Comparison of ENCODE assay signal across 17 cellular contexts in genomic region chr1:63949965-63950364, GRCh38.
DNase-seq lines count a peak whose midpoint lies in the region; ATAC-seq, FAIRE-seq and TF ChIP-seq lines count a peak whose summit lies in the region.
"Had no signal": no experiment of that assay in that cellular context is flagged by ENCODE, and none has a peak within 500 bp of the region (broad histone marks: within the 10 kb centered on the region; RNA-seq: fewer than 3 reads in every experiment).

No MANE protein-coding gene starts in this region.

- H3K27ac Mint-ChIP-seq in nephron, result peak overlapping the region; percentile 90 to 96 (median 94)
- H3K27ac Mint-ChIP-seq: activated CD8-positive, alpha-beta T cell treated with anti-CD3 and anti-CD28 coated beads, Interleukin-2, amount 10 ng/mL, durations not matched to agents 7 days and 5 days; IgD-negative memory B cell; stimulated activated naive CD8-positive, alpha-beta T cell treated with anti-CD3 and anti-CD28 coated beads, Interleukin-15, amount 100 ng/mL, for 72 hours had no signal

- no peaks in the 10 kb centered on the region for H3K27me3 ChIP-seq in upper lobe of right lung
- H3K27me3 ChIP-seq: BLaER1 treated with 17β-estradiol and CSF1 and Interleukin-3, amounts not matched to agents 10 nM and 100 nM had no signal

- H3K9me3 ChIP-seq in upper lobe of right lung, result no peaks in the 10 kb centered on the region
- H3K9me3 ChIP-seq: HAP-1 had no signal

- H3K27me3 Mint-ChIP-seq in nephron (ENCODE audit: low read depth), result no peaks in the 10 kb centered on the region
- H3K27me3 Mint-ChIP-seq: stimulated activated naive CD8-positive, alpha-beta T cell treated with anti-CD3 and anti-CD28 coated beads, Interleukin-15, amount 100 ng/mL, for 72 hours had no signal

- no peak for FAIRE-seq in H54 (lab: Jason Lieb, UNC)
- FAIRE-seq: endometrium had no signal

- H3K36me3 Mint-ChIP-seq in nephron (ENCODE audit: low read depth), result peaks cover 35% of the 10 kb centered on the region

- H3K4me3 Mint-ChIP-seq in nephron, result peak overlapping the region in 1 of 3 experiments; percentile 29
- H3K4me3 Mint-ChIP-seq: activated CD8-positive, alpha-beta T cell treated with anti-CD3 and anti-CD28 coated beads, Interleukin-2, amount 10 ng/mL, durations not matched to agents 7 days and 5 days; IgD-negative memory B cell; neural crest cell; stimulated activated naive CD8-positive, alpha-beta T cell treated with anti-CD3 and anti-CD28 coated beads, Interleukin-15, amount 100 ng/mL, for 72 hours had no signal

- no peak for TF ChIP-seq POLR2A in H54 (IDR thresholded peaks at IDR 0.05; ENCODE audit: low read depth, low read length)

- H3K4me3 ChIP-seq in upper lobe of right lung, result no peak overlapping the region
- H3K4me3 ChIP-seq: BLaER1 treated with 17β-estradiol and CSF1 and Interleukin-3, amounts not matched to agents 10 nM and 100 nM; HAP-1 had no signal

- TF ChIP-seq CTCF in nephron (IDR thresholded peaks at IDR 0.05; ENCODE audit: unreplicated experiment in 3 of 3) (no peak), upper lobe of right lung (IDR thresholded peaks at IDR 0.05) (no peak)

- H3K36me3 ChIP-seq in upper lobe of right lung, result no peaks in the 10 kb centered on the region
- H3K36me3 ChIP-seq: HAP-1 had no signal

- peak; percentile 68 for ATAC-seq in upper lobe of right lung
- ATAC-seq: activated CD8-positive, alpha-beta T cell treated with anti-CD3 and anti-CD28 coated beads, Interleukin-2, amount 10 ng/mL, durations not matched to agents 7 days and 5 days; stimulated activated naive CD8-positive, alpha-beta T cell treated with anti-CD3 and anti-CD28 coated beads, Interleukin-15, amount 100 ng/mL, for 72 hours had no signal

- DNase-seq in RPMI7951 (ENCODE audit: low read depth), result peak; percentile 49
- DNase-seq in fibroblast of peridontal ligament (ENCODE audit: extremely low read depth), result peak; percentile 42
- DNase-seq in upper lobe of right lung, result no peak
- no peak for DNase-seq in SK-N-DZ (ENCODE audit: low spot score)
- DNase-seq in DMS153 treated with DMSO at 0.1 percent for 48 hours (lab: John Stamatoyannopoulos, UW; ENCODE audit: unreplicated experiment), result no peak
- no peak for DNase-seq in H54 (ENCODE audit: insufficient read length, low spot score)
- DNase-seq: activated CD8-positive, alpha-beta T cell treated with anti-CD3 and anti-CD28 coated beads, Interleukin-2, amount 10 ng/mL, durations not matched to agents 7 days and 5 days; DMS53; NCI-H1105; NCI-H2227 treated with DMSO at 0.1 percent for 48 hours; stimulated activated naive CD8-positive, alpha-beta T cell treated with anti-CD3 and anti-CD28 coated beads, Interleukin-15, amount 100 ng/mL, for 72 hours had no signal

- peaks cover 6% of the 10 kb centered on the region for H3K4me1 ChIP-seq in upper lobe of right lung
- H3K4me1 ChIP-seq: HAP-1 had no signal

- H3K4me1 Mint-ChIP-seq in nephron, result peaks cover 57% of the 10 kb centered on the region
- H3K4me1 Mint-ChIP-seq: IgD-negative memory B cell; stimulated activated naive CD8-positive, alpha-beta T cell treated with anti-CD3 and anti-CD28 coated beads, Interleukin-15, amount 100 ng/mL, for 72 hours had no signal

- H3K27ac ChIP-seq in upper lobe of right lung, result no peak overlapping the region
- H3K27ac ChIP-seq: BLaER1 treated with 17β-estradiol and CSF1 and Interleukin-3, amounts not matched to agents 10 nM and 100 nM had no signal

- intact Hi-C loops in upper lobe of right lung (cut with DNase I), result no loop called here

- H3K9me3 Mint-ChIP-seq in nephron, result peaks cover 32% of the 10 kb centered on the region

Comparison
In these comparisons a context has a peak if more than half of its experiments do, and no peak if none do; other contexts are left out.
1. DNase-seq: peak in RPMI7951 (single experiment) and fibroblast of peridontal ligament (single experiment); none in upper lobe of right lung (single experiment), SK-N-DZ (single experiment), DMS153 treated with DMSO at 0.1 percent for 48 hours (single experiment) and H54 (single experiment).